Comparison of ENCODE assay signal across 1 cellular context in genomic region chr17:57862410-57862989, GRCh38.
TF ChIP-seq lines count a peak whose summit lies in the region.

No MANE protein-coding gene starts in this region.

TF ChIP-seq in SK-N-SH treated with all-trans-retinoic acid at 6 μM for 48 hours, 23 proteins besides CTCF, POLR2A, EP300 and RAD21 (continued from another document):
- no peak for TF ChIP-seq TSHZ2 (CRISPR knock-in tag; IDR thresholded peaks at IDR 0.05)
- no peak for TF ChIP-seq GLIS3 (CRISPR knock-in tag; IDR thresholded peaks at IDR 0.05)
- no peak for TF ChIP-seq PATZ1 (CRISPR knock-in tag; IDR thresholded peaks at IDR 0.05; ENCODE audit: borderline replicate concordance)
- no peak for TF ChIP-seq CSRNP3 (CRISPR knock-in tag; IDR thresholded peaks at IDR 0.05)
- TF ChIP-seq CREB5 (CRISPR knock-in tag; IDR thresholded peaks at IDR 0.05; ENCODE audit: low read depth): no peak
